ENCODE assay signal across 8 cellular contexts in genomic region chr17:48593840-48594411, GRCh38.
A peak's percentile ranks its signal among the peaks of the same experiment; 100 is the strongest.
DNase-seq lines count a peak whose midpoint lies in the region; ATAC-seq and TF ChIP-seq lines count a peak whose summit lies in the region.

No MANE protein-coding gene starts in this region.

- H3K4me3 ChIP-seq in HEK293 (ENCODE audit: low read depth, low read length) (no peak overlapping the region; the same call in 1 of the 2 replicates), mucosa of rectum (ENCODE audit: low read length in 2 of 2) (peak overlapping the region; percentile 31 to 53)

- no peaks in the 10 kb centered on the region for H3K9me3 ChIP-seq in HEK293 (ENCODE audit: control insufficient read depth, insufficient read depth, low read depth, low read length)
- H3K9me3 ChIP-seq in mucosa of rectum (ENCODE audit: control insufficient read depth in 2 of 2, low read length in 2 of 2) = no peaks in the 10 kb centered on the region

- POLR2A ChIA-PET in HEK293 (lab: Yijun Ruan, JAX) = interaction anchor here (1.6 kb wide), 1 partner anchor 47 kb away, joined by 4 read pairs; no protein-coding TSS in a partner anchor

- peak overlapping the region in 1 of 2 donors; percentile 1 for H3K9ac ChIP-seq in mucosa of rectum (ENCODE audit: low read depth in 1 of 2, low read length in 2 of 2)

- no peak for ATAC-seq in HG03432 (IDR thresholded peaks at IDR 0.05; ENCODE audit: unreplicated experiment)

- TF ChIP-seq CTCF in HEK293 (tag by site-specific recombination; IDR thresholded peaks at IDR 0.05) = peak; percentile 98

- CTCF ChIA-PET in HEK293 (lab: Yijun Ruan, JAX) = interaction anchor here (0.6 to 6.0 kb wide), 33 partner anchors 10 to 379 kb away, joined by 3 to 52 read pairs (median 6); no protein-coding TSS in a partner anchor

- peaks cover 0 to 2% of the 10 kb centered on the region in 2 donors for H3K27me3 ChIP-seq in mucosa of rectum (ENCODE audit: control insufficient read depth in 2 of 2, insufficient read depth in 2 of 2, low read length in 2 of 2)

- peak in 9 of 14 donors; percentile 18 to 80 (median 59) for DNase-seq in C1 segment of cervical spinal cord (lab: John Stamatoyannopoulos, UW)
- peak; percentile 99 for DNase-seq in NCI-H69 (lab: John Stamatoyannopoulos, UW)
- DNase-seq in activated CD4-positive, alpha-beta T cell treated with anti-CD3 and anti-CD28 coated beads, Interleukin-2, amount 50 U/mL, for 24 hours (ENCODE audit: low read depth in 1 of 2, low spot score in 1 of 2) = peak; percentile 70
- DNase-seq in effector CD8-positive, alpha-beta T cell (lab: John Stamatoyannopoulos, UW) = peak; percentile 70
- DNase-seq in stimulated activated CD8-positive, alpha-beta memory T cell treated with anti-CD3 and anti-CD28 coated beads, Interleukin-7, amount 100 ng/mL, for 4 hours (ENCODE audit: low read depth in 2 of 2) = peak; percentile 46 to 64

- H3K36me3 ChIP-seq in HEK293 (ENCODE audit: control insufficient read depth in 2 of 2, insufficient read depth in 1 of 2, low read length in 2 of 2) (peaks cover 5 to 46% of the 10 kb centered on the region in 2 experiments; a peak in 2 of 3 replicates), mucosa of rectum (ENCODE audit: control insufficient read depth in 2 of 2, insufficient read depth in 2 of 2, low read length in 2 of 2) (peaks cover 23 to 29% of the 10 kb centered on the region in 2 donors)

- H3K27ac ChIP-seq in HEK293 (ENCODE audit: extremely low read depth, low read depth, low read length) (peak overlapping the region; percentile 68), mucosa of rectum (ENCODE audit: low read depth in 2 of 2, low read length in 2 of 2) (peak overlapping the region; percentile 10 to 56)

- H3K4me1 ChIP-seq in HEK293 (ENCODE audit: control insufficient read depth, insufficient read depth, low read length) = peaks cover 30% of the 10 kb centered on the region
- peaks cover 37% of the 10 kb centered on the region in 2 donors for H3K4me1 ChIP-seq in mucosa of rectum (ENCODE audit: control insufficient read depth in 2 of 2, insufficient read depth in 2 of 2, low read length in 2 of 2)

TF ChIP-seq in HEK293, 187 proteins besides CTCF, POLR2A, EP300 and RAD21 (continues in another document):
- TF ChIP-seq, protein P1, sequence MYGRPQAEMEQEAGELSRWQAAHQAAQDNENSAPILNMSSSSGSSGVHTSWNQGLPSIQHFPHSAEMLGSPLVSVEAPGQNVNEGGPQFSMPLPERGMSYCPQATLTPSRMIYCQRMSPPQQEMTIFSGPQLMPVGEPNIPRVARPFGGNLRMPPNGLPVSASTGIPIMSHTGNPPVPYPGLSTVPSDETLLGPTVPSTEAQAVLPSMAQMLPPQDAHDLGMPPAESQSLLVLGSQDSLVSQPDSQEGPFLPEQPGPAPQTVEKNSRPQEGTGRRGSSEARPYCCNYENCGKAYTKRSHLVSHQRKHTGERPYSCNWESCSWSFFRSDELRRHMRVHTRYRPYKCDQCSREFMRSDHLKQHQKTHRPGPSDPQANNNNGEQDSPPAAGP (tag by site-specific recombination; IDR thresholded peaks at IDR 0.05) = peak; percentile 86
- TF ChIP-seq ZNF664 (tag by site-specific recombination; IDR thresholded peaks at IDR 0.05) (no peak), HOXC10 (CRISPR knock-in tag; IDR thresholded peaks at IDR 0.05) (no peak), BCL11A (tag by site-specific recombination; IDR thresholded peaks at IDR 0.05; ENCODE audit: low read depth) (0 out of 2 replicates have a peak, but pooled peaks have one; percentile 70), ZNF138 (tag by site-specific recombination; IDR thresholded peaks at IDR 0.05; ENCODE audit: borderline replicate concordance) (no peak), ZNF571 (tag by site-specific recombination; IDR thresholded peaks at IDR 0.05) (no peak), GLIS2 (tag by site-specific recombination; IDR thresholded peaks at IDR 0.05) (peak; percentile 93), ZNF19 (tag by site-specific recombination; IDR thresholded peaks at IDR 0.05; ENCODE audit: low read depth) (no peak), YY1 (tag by site-specific recombination; IDR thresholded peaks at IDR 0.05) (peak; percentile 90), ZNF184 (tag by site-specific recombination; IDR thresholded peaks at IDR 0.05) (peak; percentile 59; the same call in 1 of the 2 replicates), RBAK (tag by site-specific recombination; IDR thresholded peaks at IDR 0.05) (no peak), ZNF501 (tag by site-specific recombination; IDR thresholded peaks at IDR 0.05) (peak; percentile 37), ZNF121 (tag by site-specific recombination; IDR thresholded peaks at IDR 0.05) (no peak)
- TF ChIP-seq, protein P2, sequence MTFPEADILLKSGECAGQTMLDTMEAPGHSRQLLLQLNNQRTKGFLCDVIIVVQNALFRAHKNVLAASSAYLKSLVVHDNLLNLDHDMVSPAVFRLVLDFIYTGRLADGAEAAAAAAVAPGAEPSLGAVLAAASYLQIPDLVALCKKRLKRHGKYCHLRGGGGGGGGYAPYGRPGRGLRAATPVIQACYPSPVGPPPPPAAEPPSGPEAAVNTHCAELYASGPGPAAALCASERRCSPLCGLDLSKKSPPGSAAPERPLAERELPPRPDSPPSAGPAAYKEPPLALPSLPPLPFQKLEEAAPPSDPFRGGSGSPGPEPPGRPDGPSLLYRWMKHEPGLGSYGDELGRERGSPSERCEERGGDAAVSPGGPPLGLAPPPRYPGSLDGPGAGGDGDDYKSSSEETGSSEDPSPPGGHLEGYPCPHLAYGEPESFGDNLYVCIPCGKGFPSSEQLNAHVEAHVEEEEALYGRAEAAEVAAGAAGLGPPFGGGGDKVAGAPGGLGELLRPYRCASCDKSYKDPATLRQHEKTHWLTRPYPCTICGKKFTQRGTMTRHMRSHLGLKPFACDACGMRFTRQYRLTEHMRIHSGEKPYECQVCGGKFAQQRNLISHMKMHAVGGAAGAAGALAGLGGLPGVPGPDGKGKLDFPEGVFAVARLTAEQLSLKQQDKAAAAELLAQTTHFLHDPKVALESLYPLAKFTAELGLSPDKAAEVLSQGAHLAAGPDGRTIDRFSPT (tag by site-specific recombination; IDR thresholded peaks at IDR 0.05) = peak; percentile 35; the same call in 1 of the 2 replicates
- TF ChIP-seq, protein P3, sequence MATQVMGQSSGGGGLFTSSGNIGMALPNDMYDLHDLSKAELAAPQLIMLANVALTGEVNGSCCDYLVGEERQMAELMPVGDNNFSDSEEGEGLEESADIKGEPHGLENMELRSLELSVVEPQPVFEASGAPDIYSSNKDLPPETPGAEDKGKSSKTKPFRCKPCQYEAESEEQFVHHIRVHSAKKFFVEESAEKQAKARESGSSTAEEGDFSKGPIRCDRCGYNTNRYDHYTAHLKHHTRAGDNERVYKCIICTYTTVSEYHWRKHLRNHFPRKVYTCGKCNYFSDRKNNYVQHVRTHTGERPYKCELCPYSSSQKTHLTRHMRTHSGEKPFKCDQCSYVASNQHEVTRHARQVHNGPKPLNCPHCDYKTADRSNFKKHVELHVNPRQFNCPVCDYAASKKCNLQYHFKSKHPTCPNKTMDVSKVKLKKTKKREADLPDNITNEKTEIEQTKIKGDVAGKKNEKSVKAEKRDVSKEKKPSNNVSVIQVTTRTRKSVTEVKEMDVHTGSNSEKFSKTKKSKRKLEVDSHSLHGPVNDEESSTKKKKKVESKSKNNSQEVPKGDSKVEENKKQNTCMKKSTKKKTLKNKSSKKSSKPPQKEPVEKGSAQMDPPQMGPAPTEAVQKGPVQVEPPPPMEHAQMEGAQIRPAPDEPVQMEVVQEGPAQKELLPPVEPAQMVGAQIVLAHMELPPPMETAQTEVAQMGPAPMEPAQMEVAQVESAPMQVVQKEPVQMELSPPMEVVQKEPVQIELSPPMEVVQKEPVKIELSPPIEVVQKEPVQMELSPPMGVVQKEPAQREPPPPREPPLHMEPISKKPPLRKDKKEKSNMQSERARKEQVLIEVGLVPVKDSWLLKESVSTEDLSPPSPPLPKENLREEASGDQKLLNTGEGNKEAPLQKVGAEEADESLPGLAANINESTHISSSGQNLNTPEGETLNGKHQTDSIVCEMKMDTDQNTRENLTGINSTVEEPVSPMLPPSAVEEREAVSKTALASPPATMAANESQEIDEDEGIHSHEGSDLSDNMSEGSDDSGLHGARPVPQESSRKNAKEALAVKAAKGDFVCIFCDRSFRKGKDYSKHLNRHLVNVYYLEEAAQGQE (tag by site-specific recombination; IDR thresholded peaks at IDR 0.05) = peak; percentile 25; the same call in 1 of the 2 replicates
- TF ChIP-seq, protein P4, sequence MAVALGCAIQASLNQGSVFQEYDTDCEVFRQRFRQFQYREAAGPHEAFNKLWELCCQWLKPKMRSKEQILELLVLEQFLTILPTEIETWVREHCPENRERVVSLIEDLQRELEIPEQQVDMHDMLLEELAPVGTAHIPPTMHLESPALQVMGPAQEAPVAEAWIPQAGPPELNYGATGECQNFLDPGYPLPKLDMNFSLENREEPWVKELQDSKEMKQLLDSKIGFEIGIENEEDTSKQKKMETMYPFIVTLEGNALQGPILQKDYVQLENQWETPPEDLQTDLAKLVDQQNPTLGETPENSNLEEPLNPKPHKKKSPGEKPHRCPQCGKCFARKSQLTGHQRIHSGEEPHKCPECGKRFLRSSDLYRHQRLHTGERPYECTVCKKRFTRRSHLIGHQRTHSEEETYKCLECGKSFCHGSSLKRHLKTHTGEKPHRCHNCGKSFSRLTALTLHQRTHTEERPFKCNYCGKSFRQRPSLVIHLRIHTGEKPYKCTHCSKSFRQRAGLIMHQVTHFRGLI (tag by site-specific recombination; IDR thresholded peaks at IDR 0.05) = peak; percentile 98
